Comparison of ENCODE assay signal across 1 cellular context in genomic region chr2:166413255-166413654, GRCh38.
A peak's percentile ranks its signal among the peaks of the same experiment; 100 is the strongest.
TF ChIP-seq lines count a peak whose summit lies in the region.

No MANE protein-coding gene starts in this region.

TF ChIP-seq in GM12878, 131 proteins besides CTCF, POLR2A, EP300 and RAD21:
- TF ChIP-seq E2F8 (IDR thresholded peaks at IDR 0.05; ENCODE audit: low read depth, partially characterized antibody) (no peak), ZSCAN29 (IDR thresholded peaks at IDR 0.05) (no peak), NKRF (conservative IDR thresholded peaks at IDR 0.05) (no peak), SPI1 (IDR thresholded peaks at IDR 0.05; ENCODE audit: borderline replicate concordance, insufficient read depth, low read depth, low read length) (peak; percentile 15; the same call in 1 of the 2 replicates)
